8 cellular contexts compared by ENCODE assay signal in genomic region chr11:106156290-106156937, GRCh38.
DNase-seq lines count a peak whose midpoint lies in the region; TF ChIP-seq lines count a peak whose summit lies in the region.

No MANE protein-coding gene starts in this region.

- in situ Hi-C loops in HAP-1 (cut with MboI; ENCODE audit: low sequenced_read_pairs) = no loop called here

- H3K4me3 ChIP-seq in HAP-1 (no peak overlapping the region), breast epithelium (no peak overlapping the region)

- no peak overlapping the region for H3K27ac ChIP-seq in breast epithelium

- H3K9me3 ChIP-seq in HAP-1 (no peaks in the 10 kb centered on the region), breast epithelium (no peaks in the 10 kb centered on the region)

- TF ChIP-seq POLR2A in breast epithelium (IDR thresholded peaks at IDR 0.05) = no peak

- no peaks in the 10 kb centered on the region for H3K27me3 ChIP-seq in HAP-1 (ENCODE audit: low read depth)
- H3K27me3 ChIP-seq in breast epithelium = no peaks in the 10 kb centered on the region

- peak in 2 of 3 donors; percentile 37 to 39 for TF ChIP-seq CTCF in breast epithelium (IDR thresholded peaks at IDR 0.05)

- DNase-seq in NCI-H2196 (lab: John Stamatoyannopoulos, UW; ENCODE audit: unreplicated experiment) = peak; percentile 5
- no peak for DNase-seq in NCI-H2196 treated with DMSO at 0.1 percent for 48 hours (lab: John Stamatoyannopoulos, UW; ENCODE audit: unreplicated experiment)
- peak; percentile 24 to 28 for DNase-seq in HAP-1 (ENCODE audit: low spot score in 2 of 2)
- DNase-seq in NAMALWA (ENCODE audit: low spot score) = peak; percentile 53
- no peak for DNase-seq in breast epithelium (ENCODE audit: low spot score in 2 of 2)
- DNase-seq in lung microvascular endothelial cell (ENCODE audit: low read depth in 2 of 2) = peak; percentile 22 to 42
- no peak for DNase-seq in activated CD4-positive, alpha-beta T cell treated with anti-CD3 and anti-CD28 coated beads for 4 hours
- no peak for DNase-seq in NK-92 treated with Interleukin-12 subunit alpha and Interleukin-12 subunit beta, amount 100 ng/mL, for 24 hours (lab: John Stamatoyannopoulos, UW)

- no peaks in the 10 kb centered on the region for H3K4me1 ChIP-seq in HAP-1
- no peaks in the 10 kb centered on the region for H3K4me1 ChIP-seq in breast epithelium

- H3K36me3 ChIP-seq in HAP-1 (replicated peaks) (no peaks in the 10 kb centered on the region), breast epithelium (no peaks in the 10 kb centered on the region)

- intact Hi-C loops in breast epithelium (cut with DNase I; ENCODE audit: low total_unique reads) = no loop called here

Comparison
In these comparisons a context has a peak if more than half of its experiments do, and no peak if none do; other contexts are left out.
1. DNase-seq: peak in NCI-H2196 (single experiment), HAP-1 (2 of 2), NAMALWA (single experiment) and lung microvascular endothelial cell (2 of 2); none in NCI-H2196 treated with DMSO at 0.1 percent for 48 hours (single experiment), breast epithelium (0 of 2), activated CD4-positive, alpha-beta T cell treated with anti-CD3 and anti-CD28 coated beads for 4 hours (0 of 2) and NK-92 treated with Interleukin-12 subunit alpha and Interleukin-12 subunit beta, amount 100 ng/mL, for 24 hours (single experiment).